In genomic region chr4:79182209-79182608, GRCh38 we compare ENCODE assay signal across 21 cellular contexts.
"Had no signal": no experiment of that assay in that cellular context is flagged by ENCODE, and none has a peak within 500 bp of the region (broad histone marks: within the 10 kb centered on the region; RNA-seq: fewer than 3 reads in every experiment).

No MANE protein-coding gene starts in this region.

- H3K4me3 ChIP-seq: adrenal gland, breast epithelium, coronary artery, heart left ventricle, left ventricle myocardium inferior, sigmoid colon, spleen, thoracic aorta, upper lobe of left lung had no signal

- H3K4me1 ChIP-seq: adrenal gland, breast epithelium, spleen, upper lobe of left lung had no signal

- H3K27me3 ChIP-seq: adrenal gland, breast epithelium, heart left ventricle, sigmoid colon, spleen, upper lobe of left lung had no signal

- H3K9me3 ChIP-seq: adrenal gland, breast epithelium, left ventricle myocardium inferior, sigmoid colon, spleen, thoracic aorta, upper lobe of left lung had no signal

- H3K27ac ChIP-seq: adrenal gland, breast epithelium, coronary artery, heart left ventricle, left ventricle myocardium inferior, sigmoid colon, spleen, thoracic aorta, upper lobe of left lung had no signal

- ATAC-seq: activated naive CD4-positive, alpha-beta T cell treated with anti-CD3 and anti-CD28 coated beads, Interleukin-2, amount 50 U/mL, for 72 hours; heart left ventricle; stimulated activated naive B cell treated with anti-CD40 and anti-IgM and Interleukin-4, amounts not matched to agents 10 μg/mL and 1 μg/mL and 100 μg/mL, for 72 hours had no signal

- H3K36me3 ChIP-seq: adrenal gland, breast epithelium, heart left ventricle, left ventricle myocardium inferior, sigmoid colon, spleen, thoracic aorta, upper lobe of left lung had no signal

- DNase-seq: activated CD4-positive, alpha-beta T cell treated with anti-CD3 and anti-CD28 coated beads, Interleukin-2, amount 50 U/mL, for 48 hours; activated gamma-delta T cell treated with Interleukin-2 at 50 U/mL for 16 hours; activated T-cell treated with anti-CD3 and anti-CD28 coated beads for 4 hours; adrenal gland; erythroblast; heart left ventricle; immature natural killer cell; kidney glomerular epithelial cell; left ventricle myocardium inferior; mammary epithelial cell; midbrain; occipital lobe; posterior cingulate gyrus; sigmoid colon; spleen; stimulated activated naive B cell treated with anti-CD40 and anti-IgM and Interleukin-4, amounts not matched to agents 10 μg/mL and 1 μg/mL and 100 μg/mL, for 72 hours; upper lobe of left lung had no signal
